10 cellular contexts compared by ENCODE assay signal in the genomic region with DNA sequence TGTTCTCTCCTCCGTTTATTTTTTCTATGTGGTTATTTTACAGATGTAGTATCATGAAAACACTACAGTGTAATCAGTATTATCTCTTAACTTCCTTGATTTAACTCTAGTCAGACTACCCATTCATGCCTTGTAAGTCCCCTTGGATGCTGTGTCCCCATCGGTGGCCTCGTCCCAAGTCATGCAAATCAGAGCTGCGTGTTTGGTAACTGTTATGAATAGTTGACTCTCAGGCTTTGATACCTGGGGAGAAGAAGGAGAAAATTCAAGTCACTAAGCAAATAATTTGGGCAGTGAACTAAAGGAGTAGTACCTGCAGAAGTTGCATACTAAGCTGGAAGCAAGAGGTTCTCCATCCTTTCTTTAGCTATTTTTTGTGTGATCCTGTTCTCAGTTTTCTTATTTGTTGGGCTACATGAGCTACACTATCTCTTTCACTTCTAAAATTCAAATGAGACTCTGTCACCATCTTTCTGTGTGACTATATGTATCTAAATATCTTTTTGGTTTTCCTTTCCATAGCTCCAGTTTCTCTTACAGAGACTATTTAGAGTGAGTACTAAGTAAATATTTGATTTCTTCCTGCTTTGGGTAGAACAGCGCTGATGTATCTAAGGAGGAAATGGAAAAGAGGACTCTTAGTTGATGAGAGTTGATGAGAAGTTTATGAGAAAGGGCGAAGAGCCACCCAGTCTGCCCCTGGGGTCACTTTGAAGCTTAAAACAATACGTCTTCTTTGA. TPM values are rescaled to one million over a fixed set of nuclear protein-coding genes. Genes with fewer than 3 reads are reported as not detected.
A peak's percentile ranks its signal among the peaks of the same experiment; 100 is the strongest.
DNase-seq lines count a peak whose midpoint lies in the region; ATAC-seq, FAIRE-seq and TF ChIP-seq lines count a peak whose summit lies in the region.
"Had no signal": no experiment of that assay in that cellular context is flagged by ENCODE, and none has a peak within 500 bp of the region (broad histone marks: within the 10 kb centered on the region; RNA-seq: fewer than 3 reads in every experiment).

No MANE protein-coding gene starts in this region.

- H3K27ac Mint-ChIP-seq in CD8-positive, alpha-beta T cell, result peak overlapping the region; percentile 13
- H3K27ac Mint-ChIP-seq in activated naive CD4-positive, alpha-beta T cell treated with anti-CD3 and anti-CD28 coated beads, Interleukin-2, amount 50 U/mL, for 72 hours, result peak overlapping the region; percentile 91 to 96

- peaks cover 23% of the 10 kb centered on the region for H3K4me1 ChIP-seq in CD8-positive, alpha-beta T cell (ENCODE audit: insufficient read depth, low read length)
- peaks cover 5% of the 10 kb centered on the region for H3K4me1 ChIP-seq in left ventricle myocardium inferior
- H3K4me1 ChIP-seq: esophagus muscularis mucosa had no signal

- peak overlapping the region; percentile 15 for H3K4me3 Mint-ChIP-seq in CD8-positive, alpha-beta T cell

- intact Hi-C loops in CD8-positive, alpha-beta T cell (cut with DNase I, micrococcal nuclease), result no loop called here
- intact Hi-C loops in left ventricle myocardium inferior (cut with micrococcal nuclease), result no loop called here

- no peak for ATAC-seq in CD8-positive, alpha-beta T cell
- ATAC-seq in GM19025 (IDR thresholded peaks at IDR 0.05; ENCODE audit: low read depth, unreplicated experiment) (peak; percentile 60), HG03039 (IDR thresholded peaks at IDR 0.05; ENCODE audit: unreplicated experiment) (peak; percentile 32)
- peak in 1 of 2 donors; percentile 12 for ATAC-seq in activated naive CD4-positive, alpha-beta T cell treated with anti-CD3 and anti-CD28 coated beads, Interleukin-2, amount 50 U/mL, for 72 hours

- DNase-seq in CD8-positive, alpha-beta T cell, result no peak
- no peak for DNase-seq in activated naive CD4-positive, alpha-beta T cell treated with anti-CD3 and anti-CD28 coated beads, Interleukin-2, amount 50 U/mL, for 72 hours (ENCODE audit: low spot score in 2 of 2)
- DNase-seq in OCI-M1 (lab: John Stamatoyannopoulos, UW), result no peak
- no peak for DNase-seq in NCI-H2171 (lab: John Stamatoyannopoulos, UW)
- DNase-seq in frontal cortex (ENCODE audit: low spot score in 2 of 2), result no peak
- no peak for DNase-seq in left ventricle myocardium inferior
- DNase-seq: KG1 had no signal

- H3K36me3 Mint-ChIP-seq in CD8-positive, alpha-beta T cell, result no peaks in the 10 kb centered on the region
- H3K36me3 Mint-ChIP-seq in activated naive CD4-positive, alpha-beta T cell treated with anti-CD3 and anti-CD28 coated beads, Interleukin-2, amount 50 U/mL, for 72 hours, result peaks cover 0 to 8% of the 10 kb centered on the region in 2 donors

- no peak overlapping the region for H3K4me3 ChIP-seq in CD8-positive, alpha-beta T cell (ENCODE audit: low read depth, low read length)
- H3K4me3 ChIP-seq in left ventricle myocardium inferior, result no peak overlapping the region
- H3K4me3 ChIP-seq: esophagus muscularis mucosa had no signal

- H3K27ac ChIP-seq in CD8-positive, alpha-beta T cell (ENCODE audit: low read depth, low read length), result no peak overlapping the region
- no peak overlapping the region for H3K27ac ChIP-seq in left ventricle myocardium inferior (replicated peaks)
- H3K27ac ChIP-seq: esophagus muscularis mucosa had no signal

- no peak for TF ChIP-seq CTCF in CD8-positive, alpha-beta T cell (IDR thresholded peaks at IDR 0.05)
- no peak for TF ChIP-seq CTCF in left ventricle myocardium inferior (IDR thresholded peaks at IDR 0.05; ENCODE audit: borderline replicate concordance)

- H3K27me3 ChIP-seq in CD8-positive, alpha-beta T cell (ENCODE audit: insufficient read depth, low read length), result no peaks in the 10 kb centered on the region
- peaks cover 18% of the 10 kb centered on the region for H3K27me3 ChIP-seq in left ventricle myocardium inferior (ENCODE audit: low read depth)

- CTCF ChIA-PET in CD8-positive, alpha-beta T cell (lab: Charles Lee), result interaction anchor here (1.1 to 1.3 kb wide), 2 partner anchors 38 to 93 kb away, joined by 3 to 4 read pairs; no protein-coding TSS in a partner anchor

- H3K4me1 Mint-ChIP-seq in CD8-positive, alpha-beta T cell (ENCODE audit: low read depth), result peaks cover 58% of the 10 kb centered on the region

- POLR2A ChIA-PET in CD8-positive, alpha-beta T cell (lab: Charles Lee), result interaction anchor here (1.0 to 1.5 kb wide), 3 partner anchors 7 to 33 kb away, joined by 3 to 4 read pairs (median 3); no protein-coding TSS in a partner anchor

- no peak for FAIRE-seq in frontal cortex (lab: Jason Lieb, UNC)

- H3K27me3 Mint-ChIP-seq in CD8-positive, alpha-beta T cell (ENCODE audit: low read depth), result no peaks in the 10 kb centered on the region

- H3K9me3 ChIP-seq in CD8-positive, alpha-beta T cell (ENCODE audit: low read length), result no peaks in the 10 kb centered on the region
- H3K9me3 ChIP-seq in left ventricle myocardium inferior (replicated peaks), result no peaks in the 10 kb centered on the region
- H3K9me3 ChIP-seq: esophagus muscularis mucosa had no signal

- H3K9me3 Mint-ChIP-seq in CD8-positive, alpha-beta T cell, result no peaks in the 10 kb centered on the region
- H3K9me3 Mint-ChIP-seq in activated naive CD4-positive, alpha-beta T cell treated with anti-CD3 and anti-CD28 coated beads, Interleukin-2, amount 50 U/mL, for 72 hours, result no peaks in the 10 kb centered on the region

- H3K36me3 ChIP-seq in CD8-positive, alpha-beta T cell (ENCODE audit: insufficient read depth, low read length), result no peaks in the 10 kb centered on the region
- no peaks in the 10 kb centered on the region for H3K36me3 ChIP-seq in left ventricle myocardium inferior
- H3K36me3 ChIP-seq: esophagus muscularis mucosa had no signal

RNA-seq across cellular contexts. Expression of gene VANGL2, which starts 50.9 kb away (rescaled TPM):
- total RNA-seq in CD8-positive, alpha-beta T cell, result not detected
- under 1 TPM; 0.05 to 0.18 TPM for total RNA-seq in activated naive CD4-positive, alpha-beta T cell treated with anti-CD3 and anti-CD28 coated beads, Interleukin-2, amount 50 U/mL, for 72 hours
- 11.0 TPM for total RNA-seq in frontal cortex
- total RNA-seq in left ventricle myocardium inferior, result 2.1 TPM
